1 cellular context compared by ENCODE assay signal in the genomic region with DNA sequence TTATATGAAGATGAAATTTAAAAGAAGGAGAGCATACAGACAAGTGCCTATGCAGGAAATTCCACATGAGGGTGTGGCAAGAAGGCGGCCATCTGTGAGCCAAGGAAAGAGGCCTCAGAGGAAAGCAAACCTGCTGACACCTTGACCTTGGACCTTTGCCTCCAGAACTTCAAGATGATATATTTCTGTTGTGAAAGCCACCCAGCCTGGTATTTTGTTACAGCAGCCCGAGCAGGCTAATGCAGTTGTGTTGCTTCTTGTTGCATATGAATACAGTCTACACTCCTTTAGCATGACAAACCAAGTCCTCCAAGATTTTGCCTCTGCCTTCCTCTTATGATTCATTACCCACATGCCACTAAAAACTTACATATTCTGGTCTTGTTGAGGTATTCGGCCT.
A peak's percentile ranks its signal among the peaks of the same experiment; 100 is the strongest.
TF ChIP-seq lines count a peak whose summit lies in the region.

No MANE protein-coding gene starts in this region.

TF ChIP-seq in K562, 482 proteins besides CTCF, POLR2A, EP300 and RAD21 (continued from another document):
- TF ChIP-seq, protein P1, sequence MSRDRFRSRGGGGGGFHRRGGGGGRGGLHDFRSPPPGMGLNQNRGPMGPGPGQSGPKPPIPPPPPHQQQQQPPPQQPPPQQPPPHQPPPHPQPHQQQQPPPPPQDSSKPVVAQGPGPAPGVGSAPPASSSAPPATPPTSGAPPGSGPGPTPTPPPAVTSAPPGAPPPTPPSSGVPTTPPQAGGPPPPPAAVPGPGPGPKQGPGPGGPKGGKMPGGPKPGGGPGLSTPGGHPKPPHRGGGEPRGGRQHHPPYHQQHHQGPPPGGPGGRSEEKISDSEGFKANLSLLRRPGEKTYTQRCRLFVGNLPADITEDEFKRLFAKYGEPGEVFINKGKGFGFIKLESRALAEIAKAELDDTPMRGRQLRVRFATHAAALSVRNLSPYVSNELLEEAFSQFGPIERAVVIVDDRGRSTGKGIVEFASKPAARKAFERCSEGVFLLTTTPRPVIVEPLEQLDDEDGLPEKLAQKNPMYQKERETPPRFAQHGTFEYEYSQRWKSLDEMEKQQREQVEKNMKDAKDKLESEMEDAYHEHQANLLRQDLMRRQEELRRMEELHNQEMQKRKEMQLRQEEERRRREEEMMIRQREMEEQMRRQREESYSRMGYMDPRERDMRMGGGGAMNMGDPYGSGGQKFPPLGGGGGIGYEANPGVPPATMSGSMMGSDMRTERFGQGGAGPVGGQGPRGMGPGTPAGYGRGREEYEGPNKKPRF (IDR thresholded peaks at IDR 0.05; ENCODE audit: low read depth, low read length): no peak
- TF ChIP-seq ZNF165 (CRISPR knock-in tag; IDR thresholded peaks at IDR 0.05; ENCODE audit: borderline replicate concordance) (no peak), ZNF133 (CRISPR knock-in tag; IDR thresholded peaks at IDR 0.05) (no peak), MEIS2 (IDR thresholded peaks at IDR 0.05; ENCODE audit: partially characterized antibody) (peak; percentile 79), NFATC3 (IDR thresholded peaks at IDR 0.05) (no peak), SRSF1 (IDR thresholded peaks at IDR 0.05; ENCODE audit: low read depth, low read length) (no peak), ZNF12 (CRISPR knock-in tag; IDR thresholded peaks at IDR 0.05) (peak; percentile 92), NR2C1 (IDR thresholded peaks at IDR 0.05) (peak; percentile 61; the same call in 1 of the 2 replicates), NR2C1 (tag; IDR thresholded peaks at IDR 0.05) (peak; percentile 84), NELFE (IDR thresholded peaks at IDR 0.05; ENCODE audit: insufficient read depth, insufficient read length) (no peak), U2AF2 (optimal IDR thresholded peaks at IDR 0.05; ENCODE audit: low read depth, low read length) (no peak), ZNF24 (IDR thresholded peaks at IDR 0.05) (no peak)
- TF ChIP-seq, protein P2, sequence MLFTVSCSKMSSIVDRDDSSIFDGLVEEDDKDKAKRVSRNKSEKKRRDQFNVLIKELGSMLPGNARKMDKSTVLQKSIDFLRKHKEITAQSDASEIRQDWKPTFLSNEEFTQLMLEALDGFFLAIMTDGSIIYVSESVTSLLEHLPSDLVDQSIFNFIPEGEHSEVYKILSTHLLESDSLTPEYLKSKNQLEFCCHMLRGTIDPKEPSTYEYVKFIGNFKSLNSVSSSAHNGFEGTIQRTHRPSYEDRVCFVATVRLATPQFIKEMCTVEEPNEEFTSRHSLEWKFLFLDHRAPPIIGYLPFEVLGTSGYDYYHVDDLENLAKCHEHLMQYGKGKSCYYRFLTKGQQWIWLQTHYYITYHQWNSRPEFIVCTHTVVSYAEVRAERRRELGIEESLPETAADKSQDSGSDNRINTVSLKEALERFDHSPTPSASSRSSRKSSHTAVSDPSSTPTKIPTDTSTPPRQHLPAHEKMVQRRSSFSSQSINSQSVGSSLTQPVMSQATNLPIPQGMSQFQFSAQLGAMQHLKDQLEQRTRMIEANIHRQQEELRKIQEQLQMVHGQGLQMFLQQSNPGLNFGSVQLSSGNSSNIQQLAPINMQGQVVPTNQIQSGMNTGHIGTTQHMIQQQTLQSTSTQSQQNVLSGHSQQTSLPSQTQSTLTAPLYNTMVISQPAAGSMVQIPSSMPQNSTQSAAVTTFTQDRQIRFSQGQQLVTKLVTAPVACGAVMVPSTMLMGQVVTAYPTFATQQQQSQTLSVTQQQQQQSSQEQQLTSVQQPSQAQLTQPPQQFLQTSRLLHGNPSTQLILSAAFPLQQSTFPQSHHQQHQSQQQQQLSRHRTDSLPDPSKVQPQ (CRISPR knock-in tag; IDR thresholded peaks at IDR 0.05; ENCODE audit: borderline replicate concordance): no peak
- TF ChIP-seq, protein P3, sequence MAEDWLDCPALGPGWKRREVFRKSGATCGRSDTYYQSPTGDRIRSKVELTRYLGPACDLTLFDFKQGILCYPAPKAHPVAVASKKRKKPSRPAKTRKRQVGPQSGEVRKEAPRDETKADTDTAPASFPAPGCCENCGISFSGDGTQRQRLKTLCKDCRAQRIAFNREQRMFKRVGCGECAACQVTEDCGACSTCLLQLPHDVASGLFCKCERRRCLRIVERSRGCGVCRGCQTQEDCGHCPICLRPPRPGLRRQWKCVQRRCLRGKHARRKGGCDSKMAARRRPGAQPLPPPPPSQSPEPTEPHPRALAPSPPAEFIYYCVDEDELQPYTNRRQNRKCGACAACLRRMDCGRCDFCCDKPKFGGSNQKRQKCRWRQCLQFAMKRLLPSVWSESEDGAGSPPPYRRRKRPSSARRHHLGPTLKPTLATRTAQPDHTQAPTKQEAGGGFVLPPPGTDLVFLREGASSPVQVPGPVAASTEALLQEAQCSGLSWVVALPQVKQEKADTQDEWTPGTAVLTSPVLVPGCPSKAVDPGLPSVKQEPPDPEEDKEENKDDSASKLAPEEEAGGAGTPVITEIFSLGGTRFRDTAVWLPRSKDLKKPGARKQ (CRISPR knock-in tag; IDR thresholded peaks at IDR 0.05): no peak
- TF ChIP-seq, protein P4, sequence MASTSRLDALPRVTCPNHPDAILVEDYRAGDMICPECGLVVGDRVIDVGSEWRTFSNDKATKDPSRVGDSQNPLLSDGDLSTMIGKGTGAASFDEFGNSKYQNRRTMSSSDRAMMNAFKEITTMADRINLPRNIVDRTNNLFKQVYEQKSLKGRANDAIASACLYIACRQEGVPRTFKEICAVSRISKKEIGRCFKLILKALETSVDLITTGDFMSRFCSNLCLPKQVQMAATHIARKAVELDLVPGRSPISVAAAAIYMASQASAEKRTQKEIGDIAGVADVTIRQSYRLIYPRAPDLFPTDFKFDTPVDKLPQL (IDR thresholded peaks at IDR 0.05; ENCODE audit: extremely low read depth, insufficient read length): no peak
TF ChIP-seq in K562: peak in this region for 7.
